15 cellular contexts compared by ENCODE assay signal in the genomic region with DNA sequence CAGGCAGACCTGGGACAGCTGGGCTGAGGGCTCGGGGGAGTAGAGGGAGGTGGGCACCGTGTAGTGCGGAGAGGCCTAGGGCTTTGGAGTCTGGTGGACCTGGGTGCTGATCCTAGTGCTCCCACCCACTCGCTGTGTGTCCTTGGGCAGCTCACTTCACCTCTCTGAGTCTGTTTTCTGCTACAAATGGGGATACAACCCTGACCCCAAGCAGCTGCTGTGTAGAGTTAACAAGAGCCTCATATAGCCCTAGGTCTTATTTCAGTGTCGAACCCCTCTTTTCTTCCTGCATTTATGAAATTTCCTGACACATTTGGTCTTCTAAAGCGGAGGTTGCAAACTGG. TPM values are rescaled to one million over a fixed set of nuclear protein-coding genes. Genes with fewer than 3 reads are reported as not detected.
DNase-seq lines count a peak whose midpoint lies in the region; ATAC-seq, FAIRE-seq and TF ChIP-seq lines count a peak whose summit lies in the region.
"Had no signal": no experiment of that assay in that cellular context is flagged by ENCODE, and none has a peak within 500 bp of the region (broad histone marks: within the 10 kb centered on the region; RNA-seq: fewer than 3 reads in every experiment).

No MANE protein-coding gene starts in this region.

- H4K20me1 ChIP-seq in HepG2 (ENCODE audit: insufficient read depth, low read length) = peaks cover 6% of the 10 kb centered on the region

- no peak for TF ChIP-seq CTCF in HepG2 (CRISPR knock-in tag; IDR thresholded peaks at IDR 0.05)

- H3K36me3 Mint-ChIP-seq in T-helper 17 cell (ENCODE audit: low read depth) = no peaks in the 10 kb centered on the region
- H3K36me3 Mint-ChIP-seq in stimulated activated effector memory CD8-positive, alpha-beta T cell treated with anti-CD3 and anti-CD28 coated beads, Interleukin-12 subunit alpha, Interleukin-12 subunit beta, amount 100 ng/mL, for 72 hours = peaks cover 6% of the 10 kb centered on the region
- H3K36me3 Mint-ChIP-seq in activated T-cell treated with anti-CD3 and anti-CD28 coated beads, Interleukin-2, amount 50 U/mL, for 4 hours (ENCODE audit: insufficient read depth) = no peaks in the 10 kb centered on the region
- H3K36me3 Mint-ChIP-seq: activated CD4-positive, alpha-beta memory T cell treated with anti-CD3 and anti-CD28 coated beads for 36 hours had no signal

- in situ Hi-C loops in HepG2 (cut with HindIII; ENCODE audit: extremely low pct_ligation_motif_present, low pct_unique_long_range_greater_than_20kb) = loop anchor here (10.0 kb wide), 1 partner anchor 76 kb away; a partner anchor contains a TSS

- no peak for FAIRE-seq in HepG2 (lab: Jason Lieb, UNC)
- FAIRE-seq: TTC549 had no signal

- H3K4me2 ChIP-seq in HepG2 (ENCODE audit: low read depth, low read length) = no peak overlapping the region
- H3K4me2 ChIP-seq: SK-N-SH had no signal

- intact Hi-C loops in HepG2 (cut with micrococcal nuclease; ENCODE audit: unreplicated experiment) = no loop called here

- H3K4me3 Mint-ChIP-seq in T-helper 17 cell = no peak overlapping the region
- peak overlapping the region; percentile 62 for H3K4me3 Mint-ChIP-seq in stimulated activated effector memory CD8-positive, alpha-beta T cell treated with anti-CD3 and anti-CD28 coated beads, Interleukin-12 subunit alpha, Interleukin-12 subunit beta, amount 100 ng/mL, for 72 hours
- no peak overlapping the region for H3K4me3 Mint-ChIP-seq in activated T-cell treated with anti-CD3 and anti-CD28 coated beads, Interleukin-2, amount 50 U/mL, for 4 hours
- H3K4me3 Mint-ChIP-seq: activated CD4-positive, alpha-beta memory T cell treated with anti-CD3 and anti-CD28 coated beads for 36 hours; activated T-helper 1 cell treated with anti-CD3 and anti-CD28 coated beads, Interleukin-12 subunit alpha, Interleukin-12 subunit beta, Interleukin-2, Interleukin-4 antibody, amounts not matched to agents 30 ng/mL and 10 ng/mL and 1 ng/mL, durations not matched to agents 14 hours and 24 hours and 36 hours had no signal

- CTCF ChIA-PET in HepG2 (lab: Yijun Ruan, JAX; ENCODE audit: low intra/inter-chr PET ratio, low total read pairs) = no interaction called here

- H3K27ac ChIP-seq in HepG2 (ENCODE audit: extremely low read length, insufficient read depth, low read length) = no peak overlapping the region

- H3K9me3 ChIP-seq in T-helper 17 cell (ENCODE audit: control insufficient read depth, low read length, poor library complexity, severe bottlenecking) = no peaks in the 10 kb centered on the region
- H3K9me3 ChIP-seq in HepG2 (ENCODE audit: low read length) = no peaks in the 10 kb centered on the region
- H3K9me3 ChIP-seq: BE2C, SK-N-SH had no signal

- no peak for TF ChIP-seq EP300 in HepG2 (IDR thresholded peaks at IDR 0.05; ENCODE audit: low read depth in 2 of 2, low read length in 2 of 2)
- TF ChIP-seq EP300 in HepG2 (CRISPR knock-in tag; IDR thresholded peaks at IDR 0.05; ENCODE audit: borderline replicate concordance) = no peak

- BruUV-seq in HepG2 (replicated peaks; lab: Mats Ljungman, UMichigan) = no TSS peak

- H3K27me3 ChIP-seq in HepG2 (ENCODE audit: control insufficient read depth in 1 of 2, insufficient read depth in 2 of 2, low read length in 2 of 2) = no peaks in the 10 kb centered on the region
- H3K27me3 ChIP-seq: BE2C had no signal

- no peak for TF ChIP-seq RAD21 in HepG2 (CRISPR knock-in tag; IDR thresholded peaks at IDR 0.05)

- H2AFZ ChIP-seq in HepG2 (ENCODE audit: low read length) = no peak overlapping the region

- peak overlapping the region; percentile 87 for H3K27ac Mint-ChIP-seq in T-helper 17 cell
- peak overlapping the region; percentile 90 for H3K27ac Mint-ChIP-seq in stimulated activated effector memory CD8-positive, alpha-beta T cell treated with anti-CD3 and anti-CD28 coated beads, Interleukin-12 subunit alpha, Interleukin-12 subunit beta, amount 100 ng/mL, for 72 hours
- H3K27ac Mint-ChIP-seq: activated CD4-positive, alpha-beta memory T cell treated with anti-CD3 and anti-CD28 coated beads for 36 hours; activated T-helper 1 cell treated with anti-CD3 and anti-CD28 coated beads, Interleukin-12 subunit alpha, Interleukin-12 subunit beta, Interleukin-2, Interleukin-4 antibody, amounts not matched to agents 30 ng/mL and 10 ng/mL and 1 ng/mL, durations not matched to agents 14 hours and 24 hours and 36 hours had no signal

- 100% methylated on average over 2 of the region's 6 CpGs for WGBS in HepG2 (ENCODE audit: low lambda C conversion rate)

- POLR2A ChIA-PET in HepG2 (lab: Yijun Ruan, JAX) = interaction anchor here (1.7 to 2.1 kb wide), 2 partner anchors 8 to 13 kb away, joined by 5 to 9 read pairs; no protein-coding TSS in a partner anchor

- H3K27me3 Mint-ChIP-seq in T-helper 17 cell = no peaks in the 10 kb centered on the region
- H3K27me3 Mint-ChIP-seq in activated T-cell treated with anti-CD3 and anti-CD28 coated beads, Interleukin-2, amount 50 U/mL, for 4 hours (ENCODE audit: low read depth) = no peaks in the 10 kb centered on the region
- H3K27me3 Mint-ChIP-seq: activated CD4-positive, alpha-beta memory T cell treated with anti-CD3 and anti-CD28 coated beads for 36 hours had no signal

- no peak for TF ChIP-seq POLR2A in HepG2 (IDR thresholded peaks at IDR 0.05; ENCODE audit: insufficient read depth in 1 of 2, low read depth in 2 of 2, low read length in 2 of 2)

- H3K9me3 Mint-ChIP-seq in stimulated activated effector memory CD8-positive, alpha-beta T cell treated with anti-CD3 and anti-CD28 coated beads, Interleukin-12 subunit alpha, Interleukin-12 subunit beta, amount 100 ng/mL, for 72 hours = no peaks in the 10 kb centered on the region
- no peaks in the 10 kb centered on the region for H3K9me3 Mint-ChIP-seq in activated T-cell treated with anti-CD3 and anti-CD28 coated beads, Interleukin-2, amount 50 U/mL, for 4 hours
- H3K9me3 Mint-ChIP-seq: activated CD4-positive, alpha-beta memory T cell treated with anti-CD3 and anti-CD28 coated beads for 36 hours; activated T-helper 1 cell treated with anti-CD3 and anti-CD28 coated beads, Interleukin-12 subunit alpha, Interleukin-12 subunit beta, Interleukin-2, Interleukin-4 antibody, amounts not matched to agents 30 ng/mL and 10 ng/mL and 1 ng/mL, durations not matched to agents 14 hours and 24 hours and 36 hours had no signal

- peaks cover 92% of the 10 kb centered on the region for H3K4me1 ChIP-seq in HepG2 (ENCODE audit: insufficient read depth, low read length)

- H3K9ac ChIP-seq in HepG2 (ENCODE audit: insufficient read depth, low read depth, low read length) = no peak overlapping the region
- H3K9ac ChIP-seq: SK-N-SH had no signal

- peaks cover 87% of the 10 kb centered on the region for H3K79me2 ChIP-seq in HepG2 (ENCODE audit: insufficient read depth, low read length)

- ATAC-seq in GM18520 (IDR thresholded peaks at IDR 0.05; ENCODE audit: unreplicated experiment) = peak; percentile 6
- no peak for ATAC-seq in T-helper 17 cell
- no peak for ATAC-seq in HepG2
- no peak for ATAC-seq in stimulated activated effector memory CD8-positive, alpha-beta T cell treated with anti-CD3 and anti-CD28 coated beads, Interleukin-12 subunit alpha, Interleukin-12 subunit beta, amount 100 ng/mL, for 72 hours
- ATAC-seq in activated T-cell treated with anti-CD3 and anti-CD28 coated beads, Interleukin-2, amount 50 U/mL, for 4 hours = no peak

- H3K4me3 ChIP-seq in HepG2 (replicated peaks in 1 of 3; ENCODE audit: insufficient read depth in 1 of 3, low read depth in 2 of 3, low read length in 3 of 3) = no peak overlapping the region

- peaks cover 3 to 15% of the 10 kb centered on the region in 2 experiments; a peak in 2 of 5 replicates for H3K36me3 ChIP-seq in HepG2 (replicated peaks in 1 of 2; ENCODE audit: control insufficient read depth in 1 of 2, insufficient read depth in 2 of 2, low read length in 2 of 2)
- H3K36me3 ChIP-seq: BE2C had no signal

- peaks cover 27% of the 10 kb centered on the region for H3K4me1 Mint-ChIP-seq in T-helper 17 cell
- H3K4me1 Mint-ChIP-seq in stimulated activated effector memory CD8-positive, alpha-beta T cell treated with anti-CD3 and anti-CD28 coated beads, Interleukin-12 subunit alpha, Interleukin-12 subunit beta, amount 100 ng/mL, for 72 hours = peaks cover 76% of the 10 kb centered on the region
- peaks cover 58% of the 10 kb centered on the region for H3K4me1 Mint-ChIP-seq in activated T-cell treated with anti-CD3 and anti-CD28 coated beads, Interleukin-2, amount 50 U/mL, for 4 hours (ENCODE audit: low read depth)

- DNase-seq in T-helper 17 cell = no peak
- no peak for DNase-seq in HepG2 (ENCODE audit: low spot score)
- no peak for DNase-seq in stimulated activated effector memory CD8-positive, alpha-beta T cell treated with anti-CD3 and anti-CD28 coated beads, Interleukin-12 subunit alpha, Interleukin-12 subunit beta, amount 100 ng/mL, for 72 hours (ENCODE audit: low spot score in 2 of 2)
- no peak for DNase-seq in NCI-H526 treated with DMSO at 0.1 percent for 48 hours (lab: John Stamatoyannopoulos, UW)
- DNase-seq in activated T-cell treated with anti-CD3 and anti-CD28 coated beads, Interleukin-2, amount 50 U/mL, for 4 hours = no peak
- DNase-seq in stimulated activated CD4-positive, alpha-beta T cell treated with anti-CD3 and anti-CD28 coated beads, Interleukin-4, amount 100 ng/mL, for 1 hour = no peak
- DNase-seq in activated CD4-positive, alpha-beta T cell treated with anti-CD3 and anti-CD28 coated beads for 48 hours = no peak
- DNase-seq: activated CD4-positive, alpha-beta memory T cell treated with anti-CD3 and anti-CD28 coated beads for 36 hours; amniotic stem cell; BE2C; cerebellar nuclear complex; SK-N-SH had no signal

RNA-seq across cellular contexts. Expression of a gene that starts 16.4 kb away (rescaled TPM):
- total RNA-seq in T-helper 17 cell (10 to 100 TPM; 50.1 to 53.1 TPM), HepG2 (2016; rRNA removed; fragmentation: Illumina TruSeq; extraction: Trizol) (56.6 and 78.5 TPM in 2 replicates)
- total RNA-seq in HepG2 (2016; cell fraction: cytosol; rRNA removed; fragmentation: Illumina TruSeq; extraction: Trizol; ENCODE audit: low read depth) = 56.7 and 59.9 TPM in 2 replicates
- total RNA-seq in HepG2 (2016; cell fraction: insoluble cytoplasmic fraction; rRNA removed; fragmentation: Illumina TruSeq; extraction: Trizol) = 51.2 and 75.8 TPM in 2 replicates
- 144 and 156 TPM in 2 replicates for total RNA-seq in HepG2 (2016; cell fraction: membrane; rRNA removed; fragmentation: Illumina TruSeq; extraction: Trizol)
- 57.0 and 67.0 TPM in 2 replicates for total RNA-seq in HepG2 (2016; cell fraction: nucleus; rRNA removed; fragmentation: Illumina TruSeq; extraction: Trizol)
- 184 and 205 TPM in 2 replicates for polyA plus RNA-seq in HepG2 (2011; rRNA removed)
- polyA plus RNA-seq in HepG2 (2011; cell fraction: cytosol; rRNA removed) = 216 and 224 TPM in 2 replicates
- polyA plus RNA-seq in HepG2 (2011; cell fraction: nucleus; rRNA removed) = 121 and 137 TPM in 2 replicates
- 145 and 175 TPM in 2 replicates for polyA plus RNA-seq in HepG2 (2012)
- 87.6 and 105 TPM in 2 replicates for polyA plus RNA-seq in HepG2 (2016; cell fraction: cytosol; fragmentation: Illumina TruSeq; extraction: Trizol; ENCODE audit: low read depth)
- polyA plus RNA-seq in HepG2 (2016; cell fraction: insoluble cytoplasmic fraction; fragmentation: Illumina TruSeq; extraction: Trizol; ENCODE audit: low read depth) = 71.8 and 81.7 TPM in 2 replicates
- polyA plus RNA-seq in HepG2 (2016; cell fraction: membrane; fragmentation: Illumina TruSeq; extraction: Trizol; ENCODE audit: low read depth) = 183 and 185 TPM in 2 replicates
- polyA plus RNA-seq in HepG2 (2016; cell fraction: nucleus; fragmentation: Illumina TruSeq; extraction: Trizol; ENCODE audit: insufficient read depth, low read depth) = 94.6 and 95.4 TPM in 2 replicates
- 179 and 302 TPM in 2 replicates for polyA minus RNA-seq in HepG2 (2011; rRNA and poly(A)+ RNA removed; ENCODE audit: low replicate concordance)
- 60.3 and 74.0 TPM in 2 replicates for polyA minus RNA-seq in HepG2 (2011; cell fraction: cytosol; rRNA and poly(A)+ RNA removed)
- 85.1 and 89.6 TPM in 2 replicates for polyA minus RNA-seq in HepG2 (2011; cell fraction: nucleus; rRNA and poly(A)+ RNA removed)
- total RNA-seq in activated T-cell treated with anti-CD3 and anti-CD28 coated beads, Interleukin-2, amount 50 U/mL, for 4 hours = 10 to 100 TPM; 28.7 to 36.3 (median 32.1) TPM
